Comparison of ENCODE assay signal across 10 cellular contexts in genomic region chr12:75766263-75767160, GRCh38.
DNase-seq lines count a peak whose midpoint lies in the region; ATAC-seq, FAIRE-seq and TF ChIP-seq lines count a peak whose summit lies in the region.
"Had no signal": no experiment of that assay in that cellular context is flagged by ENCODE, and none has a peak within 500 bp of the region (broad histone marks: within the 10 kb centered on the region; RNA-seq: fewer than 3 reads in every experiment).

No MANE protein-coding gene starts in this region.

- TF ChIP-seq CTCF in Panc1 (IDR thresholded peaks at IDR 0.05), result no peak
- TF ChIP-seq CTCF in fibroblast of mammary gland (conservative IDR thresholded peaks at IDR 0.05; ENCODE audit: control insufficient read depth, insufficient read depth, low read depth, low read length), result no peak
- TF ChIP-seq CTCF in GM10266 (IDR thresholded peaks at IDR 0.05; ENCODE audit: control insufficient read depth, insufficient read depth, low read depth, missing control alignments), result no peak
- TF ChIP-seq CTCF in testis (IDR thresholded peaks at IDR 0.05), result no peak

- H3K27me3 ChIP-seq in Panc1 (ENCODE audit: control insufficient read depth, insufficient read depth, low read length), result no peaks in the 10 kb centered on the region
- no peaks in the 10 kb centered on the region for H3K27me3 ChIP-seq in testis
- H3K27me3 ChIP-seq: Peyer's patch had no signal

- H3K9me3 ChIP-seq in Panc1 (ENCODE audit: control insufficient read depth, insufficient read depth, low read depth, low read length) (peaks cover 20% of the 10 kb centered on the region; the same call in 1 of the 2 replicates), testis (no peaks in the 10 kb centered on the region)
- H3K9me3 ChIP-seq: Peyer's patch had no signal

- H3K4me3 ChIP-seq in Panc1 (ENCODE audit: low read depth in 2 of 2, low read length in 2 of 2) (no peak overlapping the region), fibroblast of mammary gland (ENCODE audit: control insufficient read depth, low read depth, low read length) (no peak overlapping the region), testis (no peak overlapping the region)
- H3K4me3 ChIP-seq: Peyer's patch had no signal

- no TSS peak for BruUV-seq in Panc1 (replicated peaks; lab: Mats Ljungman, UMichigan)

- H3K27ac ChIP-seq in Panc1 (ENCODE audit: low read length), result peak overlapping the region; percentile 89
- no peak overlapping the region for H3K27ac ChIP-seq in testis
- H3K27ac ChIP-seq: Peyer's patch had no signal

- DNase-seq in H54 (ENCODE audit: insufficient read length, low spot score) (peak; percentile 27), Panc1 (ENCODE audit: low read depth, low spot score) (no peak), fibroblast of mammary gland (ENCODE audit: low read depth) (peak; percentile 82), pulmonary artery endothelial cell (ENCODE audit: low read depth, low spot score) (peak; percentile 45), GM10266 (ENCODE audit: extremely low spot score) (no peak), testis (no peak), middle frontal gyrus (ENCODE audit: extremely low spot score, low spot score) (no peak)
- DNase-seq: activated CD4-positive, alpha-beta T cell treated with anti-CD3 and anti-CD28 coated beads, Interleukin-2, amount 10 ng/mL, durations not matched to agents 24 days and 14 days; hypothalamus; Peyer's patch had no signal

- TF ChIP-seq POLR2A in H54 (IDR thresholded peaks at IDR 0.05; ENCODE audit: low read depth, low read length), result no peak
- no peak for TF ChIP-seq POLR2A in testis (IDR thresholded peaks at IDR 0.05)

- intact Hi-C loops in Panc1 (cut with micrococcal nuclease; ENCODE audit: unreplicated experiment) (loop anchor here (5.0 kb wide), 1 partner anchor 44 kb away; no protein-coding TSS in a partner anchor), testis (cut with DNase I; ENCODE audit: low total_unique reads) (no loop called here)

- in situ Hi-C loops in Panc1 (cut with HindIII; ENCODE audit: low pct_unique_long_range_greater_than_20kb, low sequenced_read_pairs), result no loop called here

- POLR2A ChIA-PET in Panc1 (lab: Charles Lee), result interaction anchor here (0.5 to 0.6 kb wide), 4 partner anchors 56 to 548 kb away, joined by 3 to 6 read pairs (median 4); no protein-coding TSS in a partner anchor

- H3K4me1 ChIP-seq in Panc1 (ENCODE audit: control insufficient read depth, insufficient read depth, low read length) (peaks cover 36% of the 10 kb centered on the region), testis (no peaks in the 10 kb centered on the region)
- H3K4me1 ChIP-seq: Peyer's patch had no signal

- CTCF ChIA-PET in Panc1 (lab: Charles Lee), result no interaction called here

- H3K36me3 ChIP-seq in Panc1 (ENCODE audit: control insufficient read depth, insufficient read depth, low read length) (no peaks in the 10 kb centered on the region), testis (ENCODE audit: low read depth, missing control alignments) (no peaks in the 10 kb centered on the region)
- H3K36me3 ChIP-seq: Peyer's patch had no signal

- peak; percentile 98 for FAIRE-seq in H54 (lab: Jason Lieb, UNC)

- WGBS in testis, 2 donors, result 84 to 86% methylated on average over 3 of the region's 3 CpGs

- ATAC-seq in Panc1, result peak; percentile 95

Comparison
In these comparisons a context has a peak if more than half of its experiments do, and no peak if none do; other contexts are left out.
1. DNase-seq: peak in H54 (single experiment), fibroblast of mammary gland (single experiment) and pulmonary artery endothelial cell (single experiment); none in Panc1 (single experiment), GM10266 (single experiment), testis (single experiment) and middle frontal gyrus (single experiment).